ENCODE assay signal across 26 cellular contexts in the genomic region with DNA sequence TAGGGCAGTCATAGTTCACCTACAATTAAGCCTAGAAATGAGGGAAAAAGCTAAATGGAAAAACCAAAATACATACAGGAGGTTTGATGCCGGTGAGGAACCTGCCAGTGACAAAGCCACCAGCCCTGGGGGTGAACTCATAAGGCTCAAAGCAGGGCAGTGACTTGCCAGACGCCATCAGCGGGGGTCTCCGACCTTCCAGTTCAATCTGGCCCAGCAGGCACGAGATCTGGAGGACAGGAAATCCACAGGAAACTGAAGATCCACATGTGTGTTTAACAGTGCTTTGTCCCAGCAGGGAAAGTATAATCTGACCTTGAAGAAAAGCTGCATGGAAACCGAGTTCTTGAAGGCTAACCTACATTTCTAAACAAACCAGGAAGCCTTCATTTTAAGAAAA.
DNase-seq lines count a peak whose midpoint lies in the region; ATAC-seq and TF ChIP-seq lines count a peak whose summit lies in the region.
"Had no signal": no experiment of that assay in that cellular context is flagged by ENCODE, and none has a peak within 500 bp of the region (broad histone marks: within the 10 kb centered on the region; RNA-seq: fewer than 3 reads in every experiment).

No MANE protein-coding gene starts in this region.

- H3K27me3 Mint-ChIP-seq in MCF 10A (ENCODE audit: insufficient read depth, unreplicated experiment) (no peaks in the 10 kb centered on the region), endothelial cell (ENCODE audit: unreplicated experiment) (peaks cover 10% of the 10 kb centered on the region), type B pancreatic cell (no peaks in the 10 kb centered on the region)
- H3K27me3 Mint-ChIP-seq: activated CD4-positive, alpha-beta T cell treated with anti-CD3 and anti-CD28 coated beads, Interleukin-2, amount 10 ng/mL, durations not matched to agents 24 days and 14 days; stimulated activated naive CD8-positive, alpha-beta T cell treated with anti-CD3 and anti-CD28 coated beads, Interleukin-15, amount 100 ng/mL, for 72 hours had no signal

- H3K27me3 ChIP-seq in breast epithelium (no peaks in the 10 kb centered on the region), RWPE2 (ENCODE audit: insufficient read depth, poor library complexity, severe bottlenecking) (no peaks in the 10 kb centered on the region)
- H3K27me3 ChIP-seq: BLaER1 treated with 17β-estradiol and CSF1 and Interleukin-3, amounts not matched to agents 10 nM and 100 nM; dorsolateral prefrontal cortex; pancreas; tibial artery had no signal

- H3K27ac Mint-ChIP-seq in MCF 10A (ENCODE audit: low read depth, unreplicated experiment) (no peak overlapping the region), endothelial cell (ENCODE audit: unreplicated experiment) (peak overlapping the region; percentile 89), type B pancreatic cell (no peak overlapping the region)
- H3K27ac Mint-ChIP-seq: activated CD4-positive, alpha-beta T cell treated with anti-CD3 and anti-CD28 coated beads, Interleukin-2, amount 10 ng/mL, durations not matched to agents 24 days and 14 days had no signal

- POLR2A ChIA-PET in MCF 10A (lab: Yijun Ruan, JAX), result no interaction called here

- H3K36me3 ChIP-seq in breast epithelium (peaks cover 12% of the 10 kb centered on the region), RWPE2 (ENCODE audit: low read depth) (peaks cover 83% of the 10 kb centered on the region)

- H3K36me3 Mint-ChIP-seq in MCF 10A (ENCODE audit: insufficient read depth, unreplicated experiment) (peaks cover 85% of the 10 kb centered on the region), endothelial cell (ENCODE audit: low read depth, unreplicated experiment) (peaks cover 51% of the 10 kb centered on the region), type B pancreatic cell (peaks cover 27% of the 10 kb centered on the region)

- H3K4me1 ChIP-seq in breast epithelium (no peaks in the 10 kb centered on the region), RWPE2 (ENCODE audit: insufficient read depth, poor library complexity, severe bottlenecking) (no peaks in the 10 kb centered on the region)
- H3K4me1 ChIP-seq: Caco-2, tibial artery had no signal

- H3K4me3 Mint-ChIP-seq in MCF 10A (ENCODE audit: unreplicated experiment), result no peak overlapping the region
- H3K4me3 Mint-ChIP-seq in endothelial cell (ENCODE audit: unreplicated experiment), result no peak overlapping the region
- H3K4me3 Mint-ChIP-seq in type B pancreatic cell, result no peak overlapping the region
- H3K4me3 Mint-ChIP-seq: activated CD4-positive, alpha-beta T cell treated with anti-CD3 and anti-CD28 coated beads, Interleukin-2, amount 10 ng/mL, durations not matched to agents 24 days and 14 days; nephron progenitor cell; stimulated activated naive CD8-positive, alpha-beta T cell treated with anti-CD3 and anti-CD28 coated beads, Interleukin-15, amount 100 ng/mL, for 72 hours had no signal

- TF ChIP-seq POLR2A in breast epithelium (IDR thresholded peaks at IDR 0.05), result no peak

- H3K4me1 Mint-ChIP-seq in MCF 10A (ENCODE audit: insufficient read depth, unreplicated experiment), result no peaks in the 10 kb centered on the region
- peaks cover 41% of the 10 kb centered on the region for H3K4me1 Mint-ChIP-seq in endothelial cell (ENCODE audit: unreplicated experiment)
- no peaks in the 10 kb centered on the region for H3K4me1 Mint-ChIP-seq in type B pancreatic cell (ENCODE audit: unreplicated experiment)
- H3K4me1 Mint-ChIP-seq: nephron progenitor cell had no signal

- no peaks in the 10 kb centered on the region for H3K9me3 ChIP-seq in breast epithelium
- no peaks in the 10 kb centered on the region for H3K9me3 ChIP-seq in RWPE2 (ENCODE audit: severe bottlenecking)
- H3K9me3 ChIP-seq: BLaER1 treated with 17β-estradiol and CSF1 and Interleukin-3, amounts not matched to agents 10 nM and 100 nM; Caco-2; pancreas; tibial artery had no signal

- BruUV-seq in MCF 10A (replicated peaks; lab: Mats Ljungman, UMichigan), result no TSS peak

- TF ChIP-seq CTCF in breast epithelium (IDR thresholded peaks at IDR 0.05) (no peak), MCF 10A (IDR thresholded peaks at IDR 0.05; ENCODE audit: unreplicated experiment) (no peak), RWPE2 (IDR thresholded peaks at IDR 0.05; ENCODE audit: poor library complexity, severe bottlenecking) (no peak), endothelial cell (IDR thresholded peaks at IDR 0.05; ENCODE audit: unreplicated experiment) (no peak), type B pancreatic cell (conservative IDR thresholded peaks at IDR 0.05) (no peak)

- intact Hi-C loops in breast epithelium (cut with DNase I; ENCODE audit: low total_unique reads), result no loop called here
- intact Hi-C loops in MCF 10A (cut with micrococcal nuclease), result no loop called here

- DNase-seq in breast epithelium (ENCODE audit: low spot score in 2 of 2) (peak; percentile 7 to 17), MCF 10A (ENCODE audit: unreplicated experiment) (no peak), RWPE2 (ENCODE audit: low spot score) (peak; percentile 16), endothelial cell (ENCODE audit: low spot score) (no peak), type B pancreatic cell (ENCODE audit: extremely low spot score, unreplicated experiment) (peak; percentile 22), NOMO-1 treated with dmso at 0.1 percent for 144 hours (lab: John Stamatoyannopoulos, UW; ENCODE audit: unreplicated experiment) (no peak), occipital lobe (lab: John Stamatoyannopoulos, UW) (no peak)
- DNase-seq: activated CD4-positive, alpha-beta T cell treated with anti-CD3 and anti-CD28 coated beads, Interleukin-2, amount 10 ng/mL, durations not matched to agents 24 days and 14 days; activated CD8-positive, alpha-beta memory T cell treated with anti-CD3 and anti-CD28 coated beads, Interleukin-2, amount 50 U/mL, for 4 hours; DMS53; hippocampal formation; NCI-H1092; NCI-H1694; NCI-H446; NCI-H748 treated with DMSO at 0.1 percent for 48 hours; nephron progenitor cell; SHP77 treated with DMSO at 0.1 percent for 48 hours; small intestine; stimulated activated naive CD8-positive, alpha-beta T cell treated with anti-CD3 and anti-CD28 coated beads, Interleukin-15, amount 100 ng/mL, for 72 hours had no signal

- ATAC-seq in RWPE2 (ENCODE audit: low read depth), result no peak
- ATAC-seq: Panc1; pancreas; stimulated activated naive CD8-positive, alpha-beta T cell treated with anti-CD3 and anti-CD28 coated beads, Interleukin-15, amount 100 ng/mL, for 72 hours had no signal

- H3K27ac ChIP-seq in breast epithelium (no peak overlapping the region), RWPE2 (ENCODE audit: poor library complexity, severe bottlenecking) (no peak overlapping the region)
- H3K27ac ChIP-seq: epithelial cell of prostate, pancreas, tibial artery had no signal

- no peaks in the 10 kb centered on the region for H3K9me3 Mint-ChIP-seq in MCF 10A (ENCODE audit: unreplicated experiment)
- H3K9me3 Mint-ChIP-seq in endothelial cell (ENCODE audit: unreplicated experiment), result no peaks in the 10 kb centered on the region
- no peaks in the 10 kb centered on the region for H3K9me3 Mint-ChIP-seq in type B pancreatic cell
- H3K9me3 Mint-ChIP-seq: activated CD4-positive, alpha-beta T cell treated with anti-CD3 and anti-CD28 coated beads, Interleukin-2, amount 10 ng/mL, durations not matched to agents 24 days and 14 days; nephron progenitor cell; stimulated activated naive CD8-positive, alpha-beta T cell treated with anti-CD3 and anti-CD28 coated beads, Interleukin-15, amount 100 ng/mL, for 72 hours had no signal

- CTCF ChIA-PET in MCF 10A (lab: Yijun Ruan, JAX), result interaction anchor here (0.6 to 1.1 kb wide), 3 partner anchors 157 to 208 kb away, joined by 3 to 4 read pairs (median 4); partner anchors contain the start of gene ST3GAL5

- no peak overlapping the region for H3K4me3 ChIP-seq in breast epithelium
- H3K4me3 ChIP-seq in RWPE2 (ENCODE audit: severe bottlenecking), result no peak overlapping the region
- H3K4me3 ChIP-seq: BLaER1 treated with 17β-estradiol and CSF1 and Interleukin-3, amounts not matched to agents 10 nM and 100 nM; dorsolateral prefrontal cortex; pancreas; tibial artery had no signal

Comparison
In these comparisons a context has a peak if more than half of its experiments do, and no peak if none do; other contexts are left out.
1. DNase-seq: peak in breast epithelium (2 of 2), RWPE2 (single experiment) and type B pancreatic cell (single experiment); none in MCF 10A (single experiment), endothelial cell (single experiment), NOMO-1 treated with dmso at 0.1 percent for 144 hours (single experiment) and occipital lobe (single experiment).